In the genomic region with DNA sequence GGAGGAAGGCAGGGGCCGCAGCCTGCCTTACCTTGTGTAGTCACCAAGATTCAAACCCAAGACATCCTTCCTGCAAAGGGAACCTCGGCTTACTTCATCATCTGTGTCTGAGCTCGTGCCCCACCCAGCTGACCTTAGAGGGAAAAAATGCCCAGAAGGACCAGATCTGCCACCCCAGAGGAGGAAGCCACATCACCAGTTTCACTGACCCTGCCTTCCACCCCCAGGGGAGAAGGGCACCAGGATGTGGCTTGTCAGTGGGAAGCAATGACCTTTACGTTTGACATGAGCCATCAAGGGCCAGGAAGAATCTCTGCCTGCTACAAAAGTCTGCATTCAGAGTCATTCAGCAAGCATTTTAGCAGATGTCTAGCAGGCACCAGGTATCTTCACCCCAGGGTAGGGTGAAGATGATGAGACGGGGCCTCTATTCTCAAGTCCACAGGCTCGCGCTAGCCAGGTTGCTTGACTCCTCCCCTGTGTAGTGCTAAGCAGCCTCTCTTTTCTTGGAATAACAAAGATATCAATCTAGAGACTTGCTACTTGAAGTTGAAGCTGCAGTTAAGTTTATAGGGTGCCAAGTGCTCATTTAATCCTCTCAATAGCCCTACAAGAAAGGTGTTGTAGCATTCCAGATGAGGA, we compare ENCODE assay signal across 10 cellular contexts. TPM values are rescaled to one million over a fixed set of nuclear protein-coding genes. Genes with fewer than 3 reads are reported as not detected.
DNase-seq lines count a peak whose midpoint lies in the region; ATAC-seq and TF ChIP-seq lines count a peak whose summit lies in the region.
"Had no signal": no experiment of that assay in that cellular context is flagged by ENCODE, and none has a peak within 500 bp of the region (broad histone marks: within the 10 kb centered on the region; RNA-seq: fewer than 3 reads in every experiment).

No MANE protein-coding gene starts in this region.

- no peaks in the 10 kb centered on the region for H3K9me3 ChIP-seq in BLaER1 treated with 17β-estradiol and CSF1 and Interleukin-3, amounts not matched to agents 10 nM and 100 nM (replicated peaks in 1 of 11)
- no peaks in the 10 kb centered on the region for H3K9me3 ChIP-seq in ovary
- H3K9me3 ChIP-seq: heart left ventricle had no signal

- H3K27me3 Mint-ChIP-seq in activated naive CD8-positive, alpha-beta T cell treated with anti-CD3 and anti-CD28 coated beads, Interleukin-2, amount 10 ng/mL, durations not matched to agents 7 days and 5 days = no peaks in the 10 kb centered on the region
- H3K27me3 Mint-ChIP-seq in natural killer cell treated with Interleukin-12 subunit alpha and Interleukin-12 subunit beta and Interleukin-15 and Interleukin-18, amount 100 ng/mL, for 72 hours = no peaks in the 10 kb centered on the region

- no peak for TF ChIP-seq CTCF in ovary (IDR thresholded peaks at IDR 0.05)

- peaks cover 20 to 84% (median 40%) of the 10 kb centered on the region in 10 experiments for H3K4me1 ChIP-seq in BLaER1 treated with 17β-estradiol and CSF1 and Interleukin-3, amounts not matched to agents 10 nM and 100 nM
- no peaks in the 10 kb centered on the region for H3K4me1 ChIP-seq in ovary (ENCODE audit: insufficient read depth)

- H3K4me1 Mint-ChIP-seq in activated naive CD8-positive, alpha-beta T cell treated with anti-CD3 and anti-CD28 coated beads, Interleukin-2, amount 10 ng/mL, durations not matched to agents 7 days and 5 days = peaks cover 45% of the 10 kb centered on the region
- H3K4me1 Mint-ChIP-seq in natural killer cell treated with Interleukin-12 subunit alpha and Interleukin-12 subunit beta and Interleukin-15 and Interleukin-18, amount 100 ng/mL, for 72 hours (ENCODE audit: low read depth in 2 of 2) = peaks cover 31 to 39% of the 10 kb centered on the region in 2 donors

- H3K9ac ChIP-seq in BLaER1 treated with 17β-estradiol and CSF1 and Interleukin-3, amounts not matched to agents 10 nM and 100 nM = peak overlapping the region in 9 of 11 experiments; percentile 6 to 50 (median 35); a peak in 12 of 22 replicates

- peak overlapping the region in 7 of 11 experiments; percentile 12 to 63 (median 30); a peak in 11 of 22 replicates for H3K27ac ChIP-seq in BLaER1 treated with 17β-estradiol and CSF1 and Interleukin-3, amounts not matched to agents 10 nM and 100 nM
- H3K27ac ChIP-seq in ovary = no peak overlapping the region

- POLR2A ChIA-PET in activated naive CD8-positive, alpha-beta T cell treated with anti-CD3 and anti-CD28 coated beads, Interleukin-2, amount 10 ng/mL, durations not matched to agents 7 days and 5 days (lab: Charles Lee) = interaction anchor here (0.6 to 1.2 kb wide), 2 partner anchors 21 to 36 kb away, joined by 3 read pairs; no protein-coding TSS in a partner anchor

- 84 to 91% (median 85%) methylated on average over 7 of the region's 7 CpGs for WGBS in ovary, 3 donors

- ATAC-seq in activated naive CD8-positive, alpha-beta T cell treated with anti-CD3 and anti-CD28 coated beads, Interleukin-2, amount 10 ng/mL, durations not matched to agents 7 days and 5 days (ENCODE audit: low read depth) = peak; percentile 27
- ATAC-seq in natural killer cell treated with Interleukin-12 subunit alpha and Interleukin-12 subunit beta and Interleukin-15 and Interleukin-18, amount 100 ng/mL, for 72 hours = peak; percentile 3 to 4
- no peak for ATAC-seq in GM19463 (IDR thresholded peaks at IDR 0.05; ENCODE audit: unreplicated experiment)
- ATAC-seq: heart left ventricle had no signal

- peak overlapping the region; percentile 89 for H3K27ac Mint-ChIP-seq in activated naive CD8-positive, alpha-beta T cell treated with anti-CD3 and anti-CD28 coated beads, Interleukin-2, amount 10 ng/mL, durations not matched to agents 7 days and 5 days
- peak overlapping the region; percentile 58 to 65 for H3K27ac Mint-ChIP-seq in natural killer cell treated with Interleukin-12 subunit alpha and Interleukin-12 subunit beta and Interleukin-15 and Interleukin-18, amount 100 ng/mL, for 72 hours

- no peaks in the 10 kb centered on the region for H3K27me3 ChIP-seq in BLaER1 treated with 17β-estradiol and CSF1 and Interleukin-3, amounts not matched to agents 10 nM and 100 nM
- no peaks in the 10 kb centered on the region for H3K27me3 ChIP-seq in ovary
- H3K27me3 ChIP-seq: heart left ventricle had no signal

- DNase-seq in HS-5 (ENCODE audit: low read depth) (peak; percentile 46), NCI-H1092 (lab: John Stamatoyannopoulos, UW) (no peak), HuH-7.5 (ENCODE audit: low spot score) (no peak), ovary (no peak)
- no peak for DNase-seq in activated naive CD8-positive, alpha-beta T cell treated with anti-CD3 and anti-CD28 coated beads, Interleukin-2, amount 10 ng/mL, durations not matched to agents 7 days and 5 days
- DNase-seq in natural killer cell treated with Interleukin-12 subunit alpha and Interleukin-12 subunit beta and Interleukin-15 and Interleukin-18, amount 100 ng/mL, for 72 hours (ENCODE audit: low spot score) = no peak
- DNase-seq: heart left ventricle, NCI-H187 treated with DMSO at 0.1 percent for 48 hours had no signal

- peaks cover 18 to 69% (median 44%) of the 10 kb centered on the region in 11 experiments; a peak in 17 of 22 replicates for H4K20me1 ChIP-seq in BLaER1 treated with 17β-estradiol and CSF1 and Interleukin-3, amounts not matched to agents 10 nM and 100 nM

- TF ChIP-seq POLR2A in ovary (IDR thresholded peaks at IDR 0.05) = no peak

- peak overlapping the region in 1 of 10 experiments; percentile 39; a peak in 1 of 20 replicates for H3K4me3 ChIP-seq in BLaER1 treated with 17β-estradiol and CSF1 and Interleukin-3, amounts not matched to agents 10 nM and 100 nM
- no peak overlapping the region for H3K4me3 ChIP-seq in ovary
- H3K4me3 ChIP-seq: heart left ventricle had no signal

- H3K4me3 Mint-ChIP-seq in activated naive CD8-positive, alpha-beta T cell treated with anti-CD3 and anti-CD28 coated beads, Interleukin-2, amount 10 ng/mL, durations not matched to agents 7 days and 5 days = peak overlapping the region; percentile 45
- H3K4me3 Mint-ChIP-seq in natural killer cell treated with Interleukin-12 subunit alpha and Interleukin-12 subunit beta and Interleukin-15 and Interleukin-18, amount 100 ng/mL, for 72 hours = peak overlapping the region; percentile 17

- H3K4me2 ChIP-seq in BLaER1 treated with 17β-estradiol and CSF1 and Interleukin-3, amounts not matched to agents 10 nM and 100 nM = peak overlapping the region; percentile 7 to 84 (median 69); a peak in 21 of 22 replicates

- peaks cover 23% of the 10 kb centered on the region for H3K36me3 Mint-ChIP-seq in activated naive CD8-positive, alpha-beta T cell treated with anti-CD3 and anti-CD28 coated beads, Interleukin-2, amount 10 ng/mL, durations not matched to agents 7 days and 5 days
- peaks cover 17% of the 10 kb centered on the region for H3K36me3 Mint-ChIP-seq in natural killer cell treated with Interleukin-12 subunit alpha and Interleukin-12 subunit beta and Interleukin-15 and Interleukin-18, amount 100 ng/mL, for 72 hours

- peaks cover 65 to 100% (median 97%) of the 10 kb centered on the region in 11 experiments for H3K36me3 ChIP-seq in BLaER1 treated with 17β-estradiol and CSF1 and Interleukin-3, amounts not matched to agents 10 nM and 100 nM
- H3K36me3 ChIP-seq in ovary = no peaks in the 10 kb centered on the region

- H3K9me3 Mint-ChIP-seq in activated naive CD8-positive, alpha-beta T cell treated with anti-CD3 and anti-CD28 coated beads, Interleukin-2, amount 10 ng/mL, durations not matched to agents 7 days and 5 days = no peaks in the 10 kb centered on the region
- no peaks in the 10 kb centered on the region for H3K9me3 Mint-ChIP-seq in natural killer cell treated with Interleukin-12 subunit alpha and Interleukin-12 subunit beta and Interleukin-15 and Interleukin-18, amount 100 ng/mL, for 72 hours

- no peak for TF ChIP-seq EP300 in ovary (IDR thresholded peaks at IDR 0.05)

- intact Hi-C loops in ovary (cut with DNase I) = no loop called here

RNA-seq across cellular contexts. Expression of a gene that starts 28.1 kb away (rescaled TPM):
- 100 to 1,000 TPM; 112 to 120 TPM for total RNA-seq in activated naive CD8-positive, alpha-beta T cell treated with anti-CD3 and anti-CD28 coated beads, Interleukin-2, amount 10 ng/mL, durations not matched to agents 7 days and 5 days
- total RNA-seq in natural killer cell treated with Interleukin-12 subunit alpha and Interleukin-12 subunit beta and Interleukin-15 and Interleukin-18, amount 100 ng/mL, for 72 hours = 100 to 1,000 TPM; 233 to 257 TPM
- 100 to 1,000 TPM in 3 of 7 donors, 10 to 100 TPM in 4; 30.2 to 158 (median 97.3) TPM for total RNA-seq in ovary
- 100 to 1,000 TPM in 1 of 2 donors, 10 to 100 TPM in 1; 72.6 to 129 TPM for polyA plus RNA-seq in ovary

Comparison
In these comparisons a context has a peak if more than half of its experiments do, and no peak if none do; other contexts are left out.
1. H3K27ac ChIP-seq: peak in BLaER1 treated with 17β-estradiol and CSF1 and Interleukin-3, amounts not matched to agents 10 nM and 100 nM (7 of 11); none in ovary (0 of 2).